Comparison of ENCODE assay signal across 8 cellular contexts in the genomic region with DNA sequence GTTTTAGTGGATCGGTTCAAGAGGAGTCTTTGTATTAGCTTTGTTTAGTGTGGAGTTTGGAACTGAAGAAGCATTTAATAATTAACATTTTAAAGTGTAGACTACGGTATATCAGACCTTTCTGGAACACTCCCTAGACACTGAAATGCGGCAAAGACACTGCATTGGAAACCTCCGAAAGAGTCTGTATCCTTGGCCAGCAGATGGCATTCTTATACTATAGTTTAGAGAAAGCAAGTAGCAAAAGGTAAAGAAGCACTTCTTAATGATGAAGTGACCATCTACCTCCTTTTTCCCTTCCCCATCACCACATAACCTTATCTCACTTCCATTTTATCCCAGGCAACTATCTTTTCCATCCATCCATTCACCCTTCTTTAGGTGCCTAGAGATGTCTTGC. TPM values are rescaled to one million over a fixed set of nuclear protein-coding genes. Genes with fewer than 3 reads are reported as not detected.
DNase-seq lines count a peak whose midpoint lies in the region; ATAC-seq, FAIRE-seq and TF ChIP-seq lines count a peak whose summit lies in the region.

No MANE protein-coding gene starts in this region.

- peak; percentile 78 for FAIRE-seq in GM18507 (lab: Jason Lieb, UNC)

- H3K27me3 ChIP-seq in CD4-positive, alpha-beta memory T cell (ENCODE audit: insufficient read depth, low read length), result no peaks in the 10 kb centered on the region

- no peaks in the 10 kb centered on the region for H3K4me1 ChIP-seq in CD4-positive, alpha-beta memory T cell (ENCODE audit: insufficient read depth, low read length)

- no peaks in the 10 kb centered on the region for H3K36me3 Mint-ChIP-seq in CD4-positive, alpha-beta memory T cell

- ATAC-seq in HG03520 (IDR thresholded peaks at IDR 0.05; ENCODE audit: unreplicated experiment), result peak; percentile 69
- ATAC-seq in GM18505 (IDR thresholded peaks at IDR 0.05; ENCODE audit: unreplicated experiment), result no peak

- no peak for TF ChIP-seq POLR2A in GM18505 (IDR thresholded peaks at IDR 0.05; ENCODE audit: borderline replicate concordance, extremely low read depth, insufficient read depth, insufficient read length)

- POLR2A ChIA-PET in CD4-positive, alpha-beta memory T cell (lab: Charles Lee; ENCODE audit: partially characterized antibody), result no interaction called here

- no peaks in the 10 kb centered on the region for H3K9me3 ChIP-seq in CD4-positive, alpha-beta memory T cell (ENCODE audit: control insufficient read depth in 1 of 2, low read length in 2 of 2)

- no peaks in the 10 kb centered on the region for H3K36me3 ChIP-seq in CD4-positive, alpha-beta memory T cell (ENCODE audit: insufficient read depth, low read length)

- no peaks in the 10 kb centered on the region for H3K9me3 Mint-ChIP-seq in CD4-positive, alpha-beta memory T cell

- H3K27me3 Mint-ChIP-seq in CD4-positive, alpha-beta memory T cell, result peaks cover 7 to 9% of the 10 kb centered on the region in 2 donors

- peak in 4 of 5 donors; percentile 33 to 46 (median 40) for DNase-seq in CD4-positive, alpha-beta memory T cell
- DNase-seq in GM18507 (ENCODE audit: extremely low spot score, insufficient read length, low read depth) (no peak), OCI-M1 (lab: John Stamatoyannopoulos, UW) (peak; percentile 71), dermis microvascular lymphatic vessel endothelial cell (ENCODE audit: low read depth in 2 of 2) (peak; percentile 18 to 48), midbrain (lab: John Stamatoyannopoulos, UW) (peak; percentile 39), T1000 (lab: John Stamatoyannopoulos, UW) (no peak)

- no peak overlapping the region for H3K27ac Mint-ChIP-seq in CD4-positive, alpha-beta memory T cell

- no peak overlapping the region for H3K4me3 ChIP-seq in CD4-positive, alpha-beta memory T cell (ENCODE audit: low read length in 2 of 2)

- intact Hi-C loops in CD4-positive, alpha-beta memory T cell (cut with micrococcal nuclease), result loop anchor here (1.0 to 10.0 kb wide), 4 partner anchors 60 to 736 kb away; partner anchors contain the start of gene PDE5A

- no peak overlapping the region for H3K4me3 Mint-ChIP-seq in CD4-positive, alpha-beta memory T cell

- CTCF ChIA-PET in CD4-positive, alpha-beta memory T cell (lab: Charles Lee; ENCODE audit: partially characterized antibody), result interaction anchor here (1.1 to 2.1 kb wide), 2 partner anchors 179 to 314 kb away, joined by 3 to 9 read pairs; partner anchors contain the start of gene PDE5A

- no peaks in the 10 kb centered on the region for H3K4me1 Mint-ChIP-seq in CD4-positive, alpha-beta memory T cell

- H3K27ac ChIP-seq in CD4-positive, alpha-beta memory T cell (ENCODE audit: low read depth, low read length), result no peak overlapping the region

RNA-seq across cellular contexts. Expression of gene FABP2, which starts 7.6 kb away (rescaled TPM):
- not detected for total RNA-seq in CD4-positive, alpha-beta memory T cell
- polyA plus RNA-seq in CD4-positive, alpha-beta memory T cell, result under 1 TPM in 1 of 2 donors, not detected in 1; 0.21 TPM
- total RNA-seq in dermis microvascular lymphatic vessel endothelial cell, result not detected in 2 replicates

Comparison
In these comparisons a context has a peak if more than half of its experiments do, and no peak if none do; other contexts are left out.
1. DNase-seq: peak in CD4-positive, alpha-beta memory T cell (4 of 5), OCI-M1 (single experiment), dermis microvascular lymphatic vessel endothelial cell (2 of 2) and midbrain (single experiment); none in GM18507 (single experiment) and T1000 (single experiment).